Comparison of ENCODE assay signal across 9 cellular contexts in genomic region chr3:25455316-25456232, GRCh38. TPM values are rescaled to one million over a fixed set of nuclear protein-coding genes. Genes with fewer than 3 reads are reported as not detected.
DNase-seq lines count a peak whose midpoint lies in the region; ATAC-seq lines count a peak whose summit lies in the region.
"Had no signal": no experiment of that assay in that cellular context is flagged by ENCODE, and none has a peak within 500 bp of the region (broad histone marks: within the 10 kb centered on the region; RNA-seq: fewer than 3 reads in every experiment).

No MANE protein-coding gene starts in this region.

- peak; percentile 58 for DNase-seq in ELR (ENCODE audit: low read depth)
- peak; percentile 61 for DNase-seq in left ventricle myocardium superior
- peak; percentile 37 for DNase-seq in skeletal muscle cell (ENCODE audit: low read depth)
- DNase-seq in Kasumi-1 (lab: John Stamatoyannopoulos, UW): no peak
- DNase-seq in GM19240 (ENCODE audit: insufficient read length, low spot score): no peak
- no peak for DNase-seq in stimulated activated effector memory CD8-positive, alpha-beta T cell treated with anti-CD3 and anti-CD28 coated beads, Interleukin-12 subunit alpha, Interleukin-12 subunit beta, amount 100 ng/mL, for 72 hours (ENCODE audit: low spot score in 2 of 2)
- no peak for DNase-seq in activated CD8-positive, alpha-beta memory T cell treated with anti-CD3 and anti-CD28 coated beads for 24 hours

- H3K27ac ChIP-seq in angular gyrus (ENCODE audit: low read depth, low read length): peak overlapping the region; percentile 42

- no peaks in the 10 kb centered on the region for H3K9me3 Mint-ChIP-seq in stimulated activated effector memory CD8-positive, alpha-beta T cell treated with anti-CD3 and anti-CD28 coated beads, Interleukin-12 subunit alpha, Interleukin-12 subunit beta, amount 100 ng/mL, for 72 hours

- no peak overlapping the region for H3K4me3 ChIP-seq in skeletal muscle cell (ENCODE audit: low read depth, low read length)
- H3K4me3 ChIP-seq: K562 had no signal

- H3K36me3 Mint-ChIP-seq in stimulated activated effector memory CD8-positive, alpha-beta T cell treated with anti-CD3 and anti-CD28 coated beads, Interleukin-12 subunit alpha, Interleukin-12 subunit beta, amount 100 ng/mL, for 72 hours: no peaks in the 10 kb centered on the region

- ATAC-seq in left ventricle myocardium superior: peak; percentile 80
- ATAC-seq in stimulated activated effector memory CD8-positive, alpha-beta T cell treated with anti-CD3 and anti-CD28 coated beads, Interleukin-12 subunit alpha, Interleukin-12 subunit beta, amount 100 ng/mL, for 72 hours: no peak
- ATAC-seq: K562 had no signal

- intact Hi-C loops in left ventricle myocardium superior (cut with micrococcal nuclease): no loop called here

- H3K27ac Mint-ChIP-seq in stimulated activated effector memory CD8-positive, alpha-beta T cell treated with anti-CD3 and anti-CD28 coated beads, Interleukin-12 subunit alpha, Interleukin-12 subunit beta, amount 100 ng/mL, for 72 hours: no peak overlapping the region

- no peak overlapping the region for H3K4me3 Mint-ChIP-seq in stimulated activated effector memory CD8-positive, alpha-beta T cell treated with anti-CD3 and anti-CD28 coated beads, Interleukin-12 subunit alpha, Interleukin-12 subunit beta, amount 100 ng/mL, for 72 hours

- H3K4me1 Mint-ChIP-seq in stimulated activated effector memory CD8-positive, alpha-beta T cell treated with anti-CD3 and anti-CD28 coated beads, Interleukin-12 subunit alpha, Interleukin-12 subunit beta, amount 100 ng/mL, for 72 hours: no peaks in the 10 kb centered on the region

RNA-seq across cellular contexts. Expression of gene RARB, which starts 27.5 kb away (rescaled TPM):
- 22.8 TPM for total RNA-seq in left ventricle myocardium superior

Comparison
In these comparisons a context has a peak if more than half of its experiments do, and no peak if none do; other contexts are left out.
1. DNase-seq: peak in ELR (single experiment), left ventricle myocardium superior (single experiment) and skeletal muscle cell (single experiment); none in Kasumi-1 (0 of 2), GM19240 (single experiment), stimulated activated effector memory CD8-positive, alpha-beta T cell treated with anti-CD3 and anti-CD28 coated beads, Interleukin-12 subunit alpha, Interleukin-12 subunit beta, amount 100 ng/mL, for 72 hours (0 of 2) and activated CD8-positive, alpha-beta memory T cell treated with anti-CD3 and anti-CD28 coated beads for 24 hours (single experiment).